ENCODE assay signal across 8 cellular contexts in the genomic region with DNA sequence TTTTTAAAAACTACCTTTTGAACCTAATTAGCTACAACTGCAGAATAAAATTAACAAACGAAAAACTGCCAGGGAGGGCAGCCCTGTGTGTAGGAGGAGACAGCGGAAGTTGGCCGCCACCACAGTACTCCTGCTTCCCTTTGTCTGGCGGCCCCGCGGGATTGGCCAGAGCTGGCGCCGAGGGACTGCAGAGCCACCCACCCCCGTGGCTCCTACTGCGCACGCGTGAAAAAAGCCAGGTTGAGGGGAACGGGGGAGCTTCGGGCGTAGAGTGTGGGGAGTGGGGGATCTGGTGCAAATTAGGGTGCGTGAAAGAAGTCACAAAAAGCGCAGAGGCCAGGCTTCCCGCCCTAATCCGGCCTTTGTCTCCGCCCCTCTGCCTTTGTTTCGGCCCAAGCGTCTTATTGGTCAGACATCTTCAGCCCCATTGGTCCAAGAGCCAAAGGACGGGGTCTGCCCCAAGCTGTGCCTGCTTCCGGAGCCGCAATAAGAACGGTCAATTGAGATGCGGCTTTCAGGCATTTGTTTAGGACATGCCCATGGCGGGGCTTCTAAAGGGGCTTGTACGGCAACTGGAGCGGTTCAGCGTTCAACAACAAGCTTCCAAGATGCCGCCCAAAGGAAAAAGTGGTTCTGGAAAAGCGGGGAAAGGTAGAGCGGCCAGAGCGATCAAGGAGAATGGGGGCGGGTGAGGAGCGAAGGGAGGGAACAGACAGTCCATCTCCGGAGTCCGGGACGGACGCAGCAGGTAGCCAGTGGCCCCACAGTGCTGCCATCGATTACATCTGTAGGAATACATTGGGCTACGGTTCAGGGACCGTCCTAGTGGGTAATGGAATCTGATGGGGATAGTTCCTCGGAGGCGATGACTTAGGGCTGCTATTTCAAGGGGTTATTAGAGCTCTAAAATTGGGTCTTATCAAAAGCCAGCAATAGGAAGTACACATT. TPM values are rescaled to one million over a fixed set of nuclear protein-coding genes. Genes with fewer than 3 reads are reported as not detected.
DNase-seq lines count a peak whose midpoint lies in the region; ATAC-seq, FAIRE-seq and TF ChIP-seq lines count a peak whose summit lies in the region.

A gene (plus strand): TSS at position 580 of the 948 bp plus-strand sequence. CDS start 29 bp downstream, at position 609.

- intact Hi-C loops in left ventricle myocardium inferior (cut with micrococcal nuclease) (no loop called here), prostate gland (cut with DNase I) (loop anchor here (5.0 kb wide), 1 partner anchor 361 kb away; no protein-coding TSS in a partner anchor)

- H3K4me3 ChIP-seq in left ventricle myocardium inferior = peak within 1 kb of the TSS; percentile 82
- H3K4me3 ChIP-seq in prostate gland = peak within 1 kb of the TSS; percentile 48

- peak; percentile 94 for ATAC-seq in HG02884 (IDR thresholded peaks at IDR 0.05; ENCODE audit: unreplicated experiment)

- H3K27ac ChIP-seq in left ventricle myocardium inferior (replicated peaks) (peak within 1 kb of the TSS; percentile 90), prostate gland (peak within 1 kb of the TSS; percentile 64 to 76)

- DNase-seq in GM13976 (ENCODE audit: low spot score) = peak; percentile 87
- DNase-seq in NCI-H146 treated with DMSO at 0.1 percent for 48 hours (lab: John Stamatoyannopoulos, UW; ENCODE audit: unreplicated experiment) = peak; percentile 94
- DNase-seq in T-helper 1 cell = peak; percentile 58 to 94 (median 69)
- peak; percentile 18 to 95 (median 87) for DNase-seq in amygdala (lab: John Stamatoyannopoulos, UW)
- DNase-seq in left ventricle myocardium inferior = peak; percentile 87
- DNase-seq in prostate gland (ENCODE audit: low spot score) = peak; percentile 90
- DNase-seq in urothelium cell line (ENCODE audit: low spot score) = peak; percentile 89

- H3K36me3 ChIP-seq in left ventricle myocardium inferior (peaks cover 2% of the 10 kb centered on the region), prostate gland (no peaks in the 10 kb centered on the region)

- no peaks in the 10 kb centered on the region for H3K27me3 ChIP-seq in left ventricle myocardium inferior (ENCODE audit: low read depth)
- no peaks in the 10 kb centered on the region for H3K27me3 ChIP-seq in prostate gland (replicated peaks; ENCODE audit: insufficient read depth)

- TF ChIP-seq CTCF in GM13976 (IDR thresholded peaks at IDR 0.05; ENCODE audit: borderline replicate concordance, control extremely low read depth, extremely low read depth, insufficient read depth, missing control alignments) (no peak), left ventricle myocardium inferior (IDR thresholded peaks at IDR 0.05; ENCODE audit: borderline replicate concordance) (no peak), prostate gland (IDR thresholded peaks at IDR 0.05) (no peak)

- peak; percentile 26 for TF ChIP-seq POLR2A in prostate gland (IDR thresholded peaks at IDR 0.05)

- 0% methylated on average over 15 of the region's 46 CpGs for WGBS in prostate gland

- in situ Hi-C loops in GM13976 (cut with MboI; ENCODE audit: low sequenced_read_pairs, unreplicated experiment) = no loop called here

- no peak for FAIRE-seq in urothelium cell line (lab: Jason Lieb, UNC)

- no peaks in the 10 kb centered on the region for H3K9me3 ChIP-seq in left ventricle myocardium inferior (replicated peaks)
- no peaks in the 10 kb centered on the region for H3K9me3 ChIP-seq in prostate gland

- peaks cover 26% of the 10 kb centered on the region for H3K4me1 ChIP-seq in left ventricle myocardium inferior
- no peaks in the 10 kb centered on the region for H3K4me1 ChIP-seq in prostate gland (replicated peaks)

RNA-seq across cellular contexts. Expression of the gene that starts here (rescaled TPM):
- 12.5 TPM for total RNA-seq in left ventricle myocardium inferior
- 1 to 10 TPM; 7.7 to 8.9 TPM for total RNA-seq in prostate gland

Comparison
In these comparisons a context has a peak if more than half of its experiments do, and no peak if none do; other contexts are left out.
1. Peak in every context shown above with its lines: DNase-seq, ATAC-seq, H3K4me3 ChIP-seq and H3K27ac ChIP-seq.